29 cellular contexts compared by ENCODE assay signal in genomic region chr10:130804281-130804680, GRCh38.
"Had no signal": no experiment of that assay in that cellular context is flagged by ENCODE, and none has a peak within 500 bp of the region (broad histone marks: within the 10 kb centered on the region; RNA-seq: fewer than 3 reads in every experiment).

No MANE protein-coding gene starts in this region.

- H3K4me3 ChIP-seq: Peyer's patch had no signal

- H3K27ac ChIP-seq: Peyer's patch, WERI-Rb-1 had no signal

- DNase-seq: activated CD4-positive, alpha-beta T cell treated with anti-CD3 and anti-CD28 coated beads, Interleukin-2, amount 10 ng/mL, durations not matched to agents 24 days and 14 days; activated CD4-positive, alpha-beta T cell treated with anti-CD3 and anti-CD28 coated beads, Interleukin-2, amount 50 U/mL, for 4 hours; activated CD4-positive, CD25-positive, alpha-beta regulatory T cell; activated CD8-positive, alpha-beta T cell treated with anti-CD3 and anti-CD28 coated beads for 36 hours; activated gamma-delta T cell treated with Interleukin-2 at 50 U/mL for 16 hours; activated naive CD4-positive, alpha-beta T cell treated with anti-CD3 and anti-CD28 coated beads for 36 hours; activated naive CD8-positive, alpha-beta T cell treated with anti-CD3 and anti-CD28 coated beads, Interleukin-2, amount 50 U/mL, for 24 hours; activated T-cell treated with anti-CD3 and anti-CD28 coated beads, Interleukin-2, amount 50 U/mL, for 1 hour; activated T-cell treated with anti-CD3 and anti-CD28 coated beads, Interleukin-2, amount 50 U/mL, for 72 hours; anterior cingulate cortex; central memory CD4-positive, alpha-beta T cell; Karpas-422; KBM-7; NCI-H1105; NCI-H1417 treated with DMSO at 0.1 percent for 48 hours; NCI-H187 treated with DMSO at 0.1 percent for 48 hours; NCI-H2081; NCI-H226; NCI-H446 treated with DMSO at 0.1 percent for 48 hours; NCI-H524; NCI-H69; NK-92 treated with Interleukin-12 subunit alpha and Interleukin-12 subunit beta, amount 100 ng/mL, for 24 hours; PC-3; Peyer's patch; RPMI8226; SIG-M5; T1000; WERI-Rb-1 had no signal

- H3K27me3 ChIP-seq: Peyer's patch had no signal

- H3K4me1 ChIP-seq: Peyer's patch had no signal

- H3K36me3 ChIP-seq: Peyer's patch, WERI-Rb-1 had no signal

- ATAC-seq: activated CD8-positive, alpha-beta T cell treated with anti-CD3 and anti-CD28 coated beads for 36 hours; activated naive CD8-positive, alpha-beta T cell treated with anti-CD3 and anti-CD28 coated beads, Interleukin-2, amount 50 U/mL, for 24 hours; activated T-cell treated with anti-CD3 and anti-CD28 coated beads, Interleukin-2, amount 50 U/mL, for 72 hours; activated T-helper 17 cell treated with anti-CD3 and anti-CD28 coated beads, Interleukin-2, amount 50 U/mL, for 72 hours; PC-3 had no signal
